21 cellular contexts compared by ENCODE assay signal in the genomic region with DNA sequence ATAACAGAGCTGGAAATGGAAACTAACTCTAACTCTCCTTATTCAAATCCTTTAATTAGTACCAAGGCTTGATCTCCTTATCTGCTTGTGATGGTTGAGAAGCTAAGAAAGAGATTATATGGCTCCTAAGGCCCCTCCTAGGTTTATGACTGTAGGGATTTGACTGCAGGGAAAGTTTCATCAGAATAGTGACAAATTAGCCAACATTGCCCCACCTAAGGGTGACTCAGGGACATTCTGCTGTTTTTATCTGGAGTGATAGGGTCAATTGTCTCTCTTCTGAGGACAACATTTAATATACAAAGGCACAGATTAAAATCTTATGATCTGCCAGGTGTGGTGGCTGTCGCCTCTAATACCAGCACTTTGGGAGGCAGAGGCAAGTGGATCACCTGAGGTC.
DNase-seq lines count a peak whose midpoint lies in the region; ATAC-seq, FAIRE-seq and TF ChIP-seq lines count a peak whose summit lies in the region.
"Had no signal": no experiment of that assay in that cellular context is flagged by ENCODE, and none has a peak within 500 bp of the region (broad histone marks: within the 10 kb centered on the region; RNA-seq: fewer than 3 reads in every experiment).

No MANE protein-coding gene starts in this region.

- FAIRE-seq in GM12878 (lab: Jason Lieb, UNC): no peak
- no peak for FAIRE-seq in GM12892 (lab: Jason Lieb, UNC)
- FAIRE-seq: TTC549 had no signal

- ATAC-seq in GM12878 (peak; percentile 49), HG03342 (IDR thresholded peaks at IDR 0.05; ENCODE audit: unreplicated experiment) (no peak), GM18502 (IDR thresholded peaks at IDR 0.05; ENCODE audit: poor library complexity, unreplicated experiment) (no peak)
- ATAC-seq: left lung had no signal

- no peak overlapping the region for H3K4ac ChIP-seq in mesenchymal stem cell (ENCODE audit: low read depth in 1 of 2, low read length in 2 of 2)

- H4K91ac ChIP-seq in mesenchymal stem cell (ENCODE audit: low read length): no peak overlapping the region

- RAD21 ChIA-PET in GM12878 (lab: Charles Lee; ENCODE audit: unreplicated experiment): no interaction called here

- H3K36me3 ChIP-seq in GM12878 (ENCODE audit: control insufficient read depth in 2 of 2, insufficient read depth in 2 of 2, low read length in 1 of 2) (no peaks in the 10 kb centered on the region), mesenchymal stem cell (ENCODE audit: control insufficient read depth in 1 of 2, insufficient read depth in 2 of 2, low read depth in 1 of 2, low read length in 2 of 2) (no peaks in the 10 kb centered on the region)
- H3K36me3 ChIP-seq: BLaER1 treated with 17β-estradiol and CSF1 and Interleukin-3, amounts not matched to agents 10 nM and 100 nM; left lung; right atrium auricular region; vagina had no signal

- CTCF ChIA-PET in GM12878 (lab: Yijun Ruan, JAX): no interaction called here
- CTCF ChIA-PET in activated CD4-positive, alpha-beta memory T cell treated with anti-CD3 and anti-CD28 coated beads for 36 hours (lab: Charles Lee): no interaction called here

- H3K4me3 ChIP-seq in GM12878 (no peak overlapping the region), mesenchymal stem cell (ENCODE audit: insufficient read depth in 1 of 2, low read depth in 1 of 2, low read length in 2 of 2) (no peak overlapping the region)
- H3K4me3 ChIP-seq: BLaER1 treated with 17β-estradiol and CSF1 and Interleukin-3, amounts not matched to agents 10 nM and 100 nM; left lung; right atrium auricular region; vagina had no signal

- intact Hi-C loops in GM12878 (cut with micrococcal nuclease; ENCODE audit: unreplicated experiment): no loop called here
- intact Hi-C loops in activated CD4-positive, alpha-beta memory T cell treated with anti-CD3 and anti-CD28 coated beads for 36 hours (cut with micrococcal nuclease): no loop called here

- WGBS in GM12878 (ENCODE audit: insufficient coverage, insufficient replicate concordance, low lambda C conversion rate, missing lambda C conversion rate): 0% methylated on average over 1 of the region's 1 CpG
- 86% methylated on average over 1 of the region's 1 CpG for WGBS in mesenchymal stem cell

- no peak overlapping the region for H3K27ac Mint-ChIP-seq in activated CD4-positive, alpha-beta memory T cell treated with anti-CD3 and anti-CD28 coated beads for 36 hours
- H3K27ac Mint-ChIP-seq: activated naive CD4-positive, alpha-beta T cell treated with anti-CD3 and anti-CD28 coated beads, Interleukin-2, amount 10 ng/mL, durations not matched to agents 7 days and 5 days; nephron had no signal

- H2BK15ac ChIP-seq in mesenchymal stem cell (ENCODE audit: low read depth, poor library complexity, severe bottlenecking): no peak overlapping the region

- no peak overlapping the region for H3K4me3 Mint-ChIP-seq in activated CD4-positive, alpha-beta memory T cell treated with anti-CD3 and anti-CD28 coated beads for 36 hours
- H3K4me3 Mint-ChIP-seq: activated naive CD4-positive, alpha-beta T cell treated with anti-CD3 and anti-CD28 coated beads, Interleukin-2, amount 10 ng/mL, durations not matched to agents 7 days and 5 days; nephron had no signal

- no peak overlapping the region for H2BK120ac ChIP-seq in mesenchymal stem cell (ENCODE audit: low read depth, low read length)

- no peak overlapping the region for H2AK5ac ChIP-seq in mesenchymal stem cell (ENCODE audit: low read length, severe bottlenecking)

- H3K9me3 ChIP-seq in GM12878 (replicated peaks; ENCODE audit: control insufficient read depth, insufficient read depth, low read length) (no peaks in the 10 kb centered on the region), mesenchymal stem cell (ENCODE audit: control insufficient read depth, low read length) (no peaks in the 10 kb centered on the region)
- H3K9me3 ChIP-seq: BLaER1 treated with 17β-estradiol and CSF1 and Interleukin-3, amounts not matched to agents 10 nM and 100 nM; left lung; right atrium auricular region; vagina had no signal

- no peaks in the 10 kb centered on the region for H3K4me1 Mint-ChIP-seq in activated CD4-positive, alpha-beta memory T cell treated with anti-CD3 and anti-CD28 coated beads for 36 hours (ENCODE audit: low read depth)
- H3K4me1 Mint-ChIP-seq: activated naive CD4-positive, alpha-beta T cell treated with anti-CD3 and anti-CD28 coated beads, Interleukin-2, amount 10 ng/mL, durations not matched to agents 7 days and 5 days; nephron had no signal

- no peaks in the 10 kb centered on the region for H3K9me3 Mint-ChIP-seq in activated CD4-positive, alpha-beta memory T cell treated with anti-CD3 and anti-CD28 coated beads for 36 hours
- H3K9me3 Mint-ChIP-seq: activated naive CD4-positive, alpha-beta T cell treated with anti-CD3 and anti-CD28 coated beads, Interleukin-2, amount 10 ng/mL, durations not matched to agents 7 days and 5 days; nephron had no signal

- DNase-seq in Caki2 (ENCODE audit: low read depth) (peak; percentile 66), M059J (ENCODE audit: low read depth) (peak; percentile 59), GM12878 (ENCODE audit: low read depth, low spot score) (no peak), mesenchymal stem cell (peak; percentile 30), GM12892 (ENCODE audit: insufficient read length) (no peak)
- no peak for DNase-seq in activated CD4-positive, alpha-beta memory T cell treated with anti-CD3 and anti-CD28 coated beads for 36 hours
- DNase-seq: activated naive CD4-positive, alpha-beta T cell treated with anti-CD3 and anti-CD28 coated beads, Interleukin-2, amount 10 ng/mL, durations not matched to agents 7 days and 5 days; central memory CD4-positive, alpha-beta T cell; GF-D8; left lung; NCI-H1417 treated with DMSO at 0.1 percent for 48 hours; NCI-H526; SHP77 treated with DMSO at 0.1 percent for 48 hours; stimulated activated naive CD4-positive, alpha-beta T cell had no signal

- no peak for TF ChIP-seq POLR2A in GM12878 (IDR thresholded peaks at IDR 0.05; ENCODE audit: low read depth, low read length)
- TF ChIP-seq POLR2A in GM12892 (IDR thresholded peaks at IDR 0.05; ENCODE audit: low read depth, low read length): no peak

- POLR2A ChIA-PET in GM12878 (lab: Charles Lee): interaction anchor here (0.8 kb wide), 1 partner anchor 49 kb away, joined by 3 read pairs; no protein-coding TSS in a partner anchor
- POLR2A ChIA-PET in activated CD4-positive, alpha-beta memory T cell treated with anti-CD3 and anti-CD28 coated beads for 36 hours (lab: Charles Lee): no interaction called here

- H2BK12ac ChIP-seq in mesenchymal stem cell (ENCODE audit: low read length in 2 of 2): no peak overlapping the region

- no peak overlapping the region for H3K27ac ChIP-seq in GM12878 (ENCODE audit: control insufficient read depth, insufficient read depth)
- H3K27ac ChIP-seq in mesenchymal stem cell (ENCODE audit: low read length, poor library complexity, severe bottlenecking): no peak overlapping the region
- H3K27ac ChIP-seq: left lung, right atrium auricular region, vagina had no signal

- no peak overlapping the region for H4K8ac ChIP-seq in mesenchymal stem cell (ENCODE audit: low read length)

- H3K9ac ChIP-seq in GM12878 (ENCODE audit: control insufficient read depth, insufficient read depth, low read length) (no peak overlapping the region), mesenchymal stem cell (ENCODE audit: low read length) (no peak overlapping the region)
- H3K9ac ChIP-seq: BLaER1 treated with 17β-estradiol and CSF1 and Interleukin-3, amounts not matched to agents 10 nM and 100 nM had no signal

- H3K79me2 ChIP-seq in GM12878 (ENCODE audit: control insufficient read depth, insufficient read depth, low read length): no peaks in the 10 kb centered on the region

- in situ Hi-C loops in Caki2 (cut with HindIII; ENCODE audit: low pct_unique_long_range_greater_than_20kb, low sequenced_read_pairs) (no loop called here), GM12878 (cut with MboI) (no loop called here)

- SMC1A ChIA-PET in GM12878 (lab: Charles Lee; ENCODE audit: uncharacterized antibody, unreplicated experiment): interaction anchor here (0.7 kb wide), 1 partner anchor 896 kb away, joined by 3 read pairs; no protein-coding TSS in a partner anchor

- BruUV-seq in GM12878 (replicated peaks; lab: Mats Ljungman, UMichigan): no TSS peak

- H3K23ac ChIP-seq in mesenchymal stem cell (ENCODE audit: low read length in 2 of 2): no peak overlapping the region

- peaks cover 9% of the 10 kb centered on the region for H3K27me3 Mint-ChIP-seq in activated CD4-positive, alpha-beta memory T cell treated with anti-CD3 and anti-CD28 coated beads for 36 hours
- H3K27me3 Mint-ChIP-seq: activated naive CD4-positive, alpha-beta T cell treated with anti-CD3 and anti-CD28 coated beads, Interleukin-2, amount 10 ng/mL, durations not matched to agents 7 days and 5 days had no signal

- TF ChIP-seq EP300 in GM12878 (IDR thresholded peaks at IDR 0.05; ENCODE audit: borderline replicate concordance in 1 of 2, control insufficient read depth in 1 of 2, low read depth in 2 of 2, low read length in 2 of 2): no peak

- no peak overlapping the region for H2BK5ac ChIP-seq in mesenchymal stem cell (ENCODE audit: low read depth, low read length, poor library complexity, severe bottlenecking)

- no peak overlapping the region for H3K18ac ChIP-seq in mesenchymal stem cell (ENCODE audit: low read depth in 1 of 2, low read length in 2 of 2)

- no peak overlapping the region for H3K14ac ChIP-seq in mesenchymal stem cell (ENCODE audit: low read length in 2 of 2)

- no peaks in the 10 kb centered on the region for H3K36me3 Mint-ChIP-seq in activated CD4-positive, alpha-beta memory T cell treated with anti-CD3 and anti-CD28 coated beads for 36 hours
- H3K36me3 Mint-ChIP-seq: activated naive CD4-positive, alpha-beta T cell treated with anti-CD3 and anti-CD28 coated beads, Interleukin-2, amount 10 ng/mL, durations not matched to agents 7 days and 5 days had no signal

- H2AFZ ChIP-seq in GM12878 (ENCODE audit: control insufficient read depth, low read depth, low read length): no peak overlapping the region
- no peak overlapping the region for H2AFZ ChIP-seq in mesenchymal stem cell (ENCODE audit: low read depth, low read length)

- no peak for TF ChIP-seq CTCF in GM12878 (IDR thresholded peaks at IDR 0.05 in 2 of 3, conservative IDR thresholded peaks at IDR 0.05 in 1 of 3; ENCODE audit: control insufficient read depth in 2 of 3, extremely low read depth in 1 of 3, insufficient read depth in 1 of 3, low read depth in 3 of 3, low read length in 3 of 3)

- H3K27me3 ChIP-seq in GM12878 (replicated peaks in 1 of 2; ENCODE audit: control insufficient read depth in 2 of 2, insufficient read depth in 2 of 2, low read length in 1 of 2): no peaks in the 10 kb centered on the region
- H3K27me3 ChIP-seq in mesenchymal stem cell (ENCODE audit: control insufficient read depth in 1 of 2, insufficient read depth in 1 of 2, low read length in 2 of 2): no peaks in the 10 kb centered on the region
- H3K27me3 ChIP-seq: BLaER1 treated with 17β-estradiol and CSF1 and Interleukin-3, amounts not matched to agents 10 nM and 100 nM; right atrium auricular region; vagina had no signal

- TF ChIP-seq RAD21 in GM12878 (IDR thresholded peaks at IDR 0.05; ENCODE audit: insufficient read depth, low read depth, low read length): no peak

- H4K20me1 ChIP-seq in GM12878 (ENCODE audit: control insufficient read depth, insufficient read depth): no peaks in the 10 kb centered on the region
- H4K20me1 ChIP-seq: BLaER1 treated with 17β-estradiol and CSF1 and Interleukin-3, amounts not matched to agents 10 nM and 100 nM had no signal

- H3K79me1 ChIP-seq in mesenchymal stem cell (replicated peaks; ENCODE audit: low read length, poor library complexity, severe bottlenecking): no peaks in the 10 kb centered on the region

- H3K4me2 ChIP-seq in GM12878 (ENCODE audit: control insufficient read depth, insufficient read depth) (no peak overlapping the region), mesenchymal stem cell (ENCODE audit: low read length, poor library complexity, severe bottlenecking) (no peak overlapping the region)

- no peaks in the 10 kb centered on the region for H3K4me1 ChIP-seq in GM12878 (ENCODE audit: control insufficient read depth, insufficient read depth, low read length)
- H3K4me1 ChIP-seq in mesenchymal stem cell (ENCODE audit: control insufficient read depth, insufficient read depth, low read depth, low read length): no peaks in the 10 kb centered on the region
- H3K4me1 ChIP-seq: right atrium auricular region, vagina had no signal

Comparison
In these comparisons a context has a peak if more than half of its experiments do, and no peak if none do; other contexts are left out.
1. DNase-seq: peak in Caki2 (single experiment), M059J (single experiment) and mesenchymal stem cell (single experiment); none in GM12878 (single experiment), GM12892 (single experiment) and activated CD4-positive, alpha-beta memory T cell treated with anti-CD3 and anti-CD28 coated beads for 36 hours (single experiment).